ENCODE assay signal across 13 cellular contexts in the genomic region with DNA sequence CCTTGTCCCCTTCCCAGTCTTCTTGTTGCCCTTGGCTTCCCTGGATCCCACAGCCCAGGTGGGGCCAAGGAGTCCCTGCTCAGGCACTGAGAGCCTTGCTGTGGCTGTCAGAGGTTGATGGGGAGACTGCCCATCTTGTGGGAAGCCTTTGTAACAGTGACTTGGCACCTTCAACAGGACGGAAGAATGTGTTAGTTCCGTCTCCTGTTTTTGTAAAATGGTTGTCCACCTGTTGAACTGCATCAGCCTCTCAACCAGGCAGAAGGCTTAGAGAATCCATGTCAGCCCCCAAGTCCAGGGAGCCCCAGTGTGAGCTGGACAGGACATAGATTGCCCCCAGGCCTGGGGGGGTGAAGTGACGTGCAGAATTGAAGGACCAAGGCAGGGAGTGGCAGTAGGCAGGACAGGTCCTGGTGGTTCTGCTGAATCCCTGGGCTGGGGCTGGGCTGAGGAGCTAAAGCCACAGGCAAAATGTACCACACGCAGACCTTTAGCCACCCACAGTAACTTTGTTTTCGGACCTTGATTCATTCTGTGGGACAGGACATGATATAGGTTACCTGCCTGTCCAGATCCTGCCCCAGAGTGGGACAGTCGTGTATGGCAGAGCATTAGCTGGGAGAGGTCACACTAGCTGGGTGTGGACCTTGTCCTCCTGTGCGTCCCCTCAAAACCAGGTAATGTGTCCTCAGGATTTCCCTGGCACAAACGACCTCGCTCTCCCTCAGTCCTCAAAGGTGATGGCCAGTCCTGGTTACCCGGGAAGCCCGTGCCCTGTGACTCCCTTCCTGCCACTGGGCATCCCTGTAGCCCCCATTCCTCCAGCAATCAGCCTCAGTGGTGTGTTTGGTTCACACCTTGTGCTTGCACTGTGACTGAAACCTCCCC. TPM values are rescaled to one million over a fixed set of nuclear protein-coding genes. Genes with fewer than 3 reads are reported as not detected.
DNase-seq lines count a peak whose midpoint lies in the region; ATAC-seq, FAIRE-seq and TF ChIP-seq lines count a peak whose summit lies in the region.
"Had no signal": no experiment of that assay in that cellular context is flagged by ENCODE, and none has a peak within 500 bp of the region (broad histone marks: within the 10 kb centered on the region; RNA-seq: fewer than 3 reads in every experiment).

No MANE protein-coding gene starts in this region.

- ATAC-seq in GM18858 (IDR thresholded peaks at IDR 0.05; ENCODE audit: unreplicated experiment), result no peak

- TF ChIP-seq CTCF in H1 (IDR thresholded peaks at IDR 0.05; ENCODE audit: control extremely low read depth in 1 of 3, insufficient read depth in 1 of 3, low read depth in 1 of 3, low read length in 3 of 3) (no peak), mammary epithelial cell (conservative IDR thresholded peaks at IDR 0.05 in 1 of 2, IDR thresholded peaks at IDR 0.05 in 1 of 2; ENCODE audit: extremely low read depth in 1 of 2, insufficient read depth in 1 of 2, low read depth in 1 of 2, low read length in 2 of 2) (no peak)

- H4K5ac ChIP-seq in H1 (ENCODE audit: insufficient read length, low read depth, low read length), result no peak overlapping the region

- peaks cover 0 to 5% (median 0%) of the 10 kb centered on the region in 3 donors for H3K36me3 Mint-ChIP-seq in CD8-positive, alpha-beta memory T cell

- intact Hi-C loops in mammary epithelial cell (cut with micrococcal nuclease), result no loop called here

- no TSS peak for BruUV-seq in mammary epithelial cell (replicated peaks; lab: Mats Ljungman, UMichigan)

- H4K91ac ChIP-seq in H1 (replicated peaks; ENCODE audit: insufficient read length, low read length) (no peak overlapping the region), neuronal stem cell (ENCODE audit: low read depth, low read length, poor library complexity) (no peak overlapping the region)

- no peak overlapping the region for H3K14ac ChIP-seq in H1 (ENCODE audit: insufficient read length)
- no peak overlapping the region for H3K14ac ChIP-seq in neuronal stem cell (ENCODE audit: low read length)

- DNase-seq in CD8-positive, alpha-beta memory T cell, result peak in 1 of 5 donors; percentile 32
- DNase-seq in SJCRH30 (peak in 1 of 2 experiments; percentile 65), H1 (ENCODE audit: low read depth in 1 of 2, low spot score in 2 of 2) (no peak), neuronal stem cell (ENCODE audit: low spot score) (no peak), SW 1271 (lab: John Stamatoyannopoulos, UW) (no peak), mammary epithelial cell (no peak), SHP77 (lab: John Stamatoyannopoulos, UW) (no peak)
- DNase-seq: Caco-2; NCI-H345; stimulated activated CD4-positive, alpha-beta T cell treated with anti-CD3 and anti-CD28 coated beads, Interleukin-1b, Interleukin-23, amount 100 ng/mL, for 48 hours; stomach had no signal

- H3K27ac ChIP-seq in CD8-positive, alpha-beta memory T cell (ENCODE audit: low read depth, low read length), result peak overlapping the region; percentile 51
- H3K27ac ChIP-seq in SJCRH30 (peak overlapping the region; percentile 60), H1 (ENCODE audit: low read depth, low read length) (0 out of 2 replicates have a peak overlapping the region, but pooled peaks have one; percentile 40), neuronal stem cell (replicated peaks; ENCODE audit: low read length) (no peak overlapping the region), mammary epithelial cell (ENCODE audit: insufficient read depth, low read depth, low read length) (no peak overlapping the region)

- H3K4ac ChIP-seq in H1 (replicated peaks; ENCODE audit: insufficient read length, low read depth, low read length) (no peak overlapping the region), neuronal stem cell (ENCODE audit: low read length) (no peak overlapping the region)

- peaks cover 77% of the 10 kb centered on the region for H3K4me1 ChIP-seq in CD8-positive, alpha-beta memory T cell (ENCODE audit: insufficient read depth, low read length)
- H3K4me1 ChIP-seq in SJCRH30, result peaks cover 21% of the 10 kb centered on the region
- H3K4me1 ChIP-seq in H1 (replicated peaks in 1 of 4; ENCODE audit: control insufficient read depth in 3 of 4, insufficient read depth in 4 of 4, low read length in 3 of 4), result peaks cover 3 to 8% (median 6%) of the 10 kb centered on the region in 4 experiments; a peak in 6 of 7 replicates
- peaks cover 0 to 14% of the 10 kb centered on the region in 2 donors for H3K4me1 ChIP-seq in neuronal stem cell (ENCODE audit: control insufficient read depth in 2 of 2, insufficient read depth in 1 of 2, low read depth in 1 of 2, low read length in 2 of 2)
- no peaks in the 10 kb centered on the region for H3K4me1 ChIP-seq in mammary epithelial cell (ENCODE audit: insufficient read depth, low read length)

- CTCF ChIA-PET in CD8-positive, alpha-beta memory T cell (lab: Charles Lee), result interaction anchor here (1.1 to 1.6 kb wide), 2 partner anchors 38 to 42 kb away, joined by 3 to 4 read pairs; no protein-coding TSS in a partner anchor
- CTCF ChIA-PET in H1 (lab: Charles Lee; ENCODE audit: partially characterized antibody), result interaction anchor here (1.1 to 1.4 kb wide), 2 partner anchors 14 to 165 kb away, joined by 3 read pairs; no protein-coding TSS in a partner anchor
- CTCF ChIA-PET in mammary epithelial cell (lab: Charles Lee; ENCODE audit: low non-redundant PET), result no interaction called here

- POLR2A ChIA-PET in CD8-positive, alpha-beta memory T cell (lab: Charles Lee), result interaction anchor here (0.7 to 1.2 kb wide), 5 partner anchors 7 to 89 kb away, joined by 3 to 6 read pairs (median 4); a partner anchor contains a TSS
- POLR2A ChIA-PET in H1 (lab: Charles Lee; ENCODE audit: partially characterized antibody), result no interaction called here

- H3K9me3 ChIP-seq in CD8-positive, alpha-beta memory T cell (ENCODE audit: low read length), result no peaks in the 10 kb centered on the region
- H3K9me3 ChIP-seq in SJCRH30 (replicated peaks) (no peaks in the 10 kb centered on the region), H1 (ENCODE audit: insufficient read depth in 2 of 2, low read depth in 1 of 2, low read length in 1 of 2) (no peaks in the 10 kb centered on the region), neuronal stem cell (replicated peaks in 1 of 2; ENCODE audit: control insufficient read depth in 2 of 2, insufficient read depth in 1 of 2, low read depth in 1 of 2, low read length in 2 of 2) (no peaks in the 10 kb centered on the region), mammary epithelial cell (replicated peaks; ENCODE audit: insufficient read depth, low read length) (no peaks in the 10 kb centered on the region)
- H3K9me3 ChIP-seq: Caco-2, stomach had no signal

- peaks cover 43 to 97% of the 10 kb centered on the region in 2 experiments for H3K79me2 ChIP-seq in H1 (ENCODE audit: control insufficient read depth in 1 of 2, insufficient read depth in 2 of 2, low read length in 2 of 2)
- peaks cover 97% of the 10 kb centered on the region for H3K79me2 ChIP-seq in mammary epithelial cell (ENCODE audit: insufficient read depth, low read length)

- H3K9ac ChIP-seq in H1 (replicated peaks in 1 of 4; ENCODE audit: extremely low read depth in 1 of 4, low read depth in 3 of 4, low read length in 3 of 4) (peak overlapping the region in 1 of 4 experiments; percentile 28; a peak in 1 of 7 replicates), neuronal stem cell (ENCODE audit: low read depth, low read length, poor library complexity) (peak overlapping the region; percentile 7), mammary epithelial cell (ENCODE audit: insufficient read depth, low read length) (no peak overlapping the region)

- H2BK15ac ChIP-seq in H1 (ENCODE audit: low read length) (0 out of 2 replicates have a peak overlapping the region, but pooled peaks have one; percentile 46), neuronal stem cell (ENCODE audit: low read length) (no peak overlapping the region)

- 0 out of 2 replicates have a peak overlapping the region, but pooled peaks have one; percentile 77 for H2AK5ac ChIP-seq in H1 (ENCODE audit: low read depth, low read length)
- no peak overlapping the region for H2AK5ac ChIP-seq in neuronal stem cell (ENCODE audit: low read depth, low read length)

- H3K36me3 ChIP-seq in CD8-positive, alpha-beta memory T cell (ENCODE audit: insufficient read depth, low read length), result peaks cover 5% of the 10 kb centered on the region
- peaks cover 4% of the 10 kb centered on the region; the same call in 1 of the 2 replicates for H3K36me3 ChIP-seq in SJCRH30
- H3K36me3 ChIP-seq in H1 (ENCODE audit: control insufficient read depth in 2 of 4, insufficient read depth in 4 of 4, low read length in 3 of 4), result no peaks in the 10 kb centered on the region; a peak in 1 of 8 replicates
- peaks cover 4 to 28% of the 10 kb centered on the region in 2 donors for H3K36me3 ChIP-seq in neuronal stem cell (replicated peaks in 1 of 2; ENCODE audit: control insufficient read depth in 2 of 2, insufficient read depth in 2 of 2, low read length in 2 of 2)
- no peaks in the 10 kb centered on the region for H3K36me3 ChIP-seq in mammary epithelial cell (ENCODE audit: insufficient read depth, low read length)

- H3K79me1 ChIP-seq in H1 (ENCODE audit: low read depth, low read length), result peaks cover 32% of the 10 kb centered on the region
- H3K79me1 ChIP-seq in neuronal stem cell (ENCODE audit: low read depth, low read length), result peaks cover 19% of the 10 kb centered on the region

- H2BK120ac ChIP-seq in H1 (replicated peaks; ENCODE audit: low read depth, low read length), result no peak overlapping the region
- no peak overlapping the region for H2BK120ac ChIP-seq in neuronal stem cell (ENCODE audit: low read depth, low read length)

- H2BK20ac ChIP-seq in H1 (ENCODE audit: low read length), result no peak overlapping the region

- no peak overlapping the region for H4K8ac ChIP-seq in H1 (ENCODE audit: extremely low read depth, insufficient read depth, low read length)
- no peak overlapping the region for H4K8ac ChIP-seq in neuronal stem cell (ENCODE audit: low read depth, low read length)

- no peak overlapping the region for H3K18ac ChIP-seq in H1 (ENCODE audit: extremely low read depth, low read length)
- peak overlapping the region; percentile 24 for H3K18ac ChIP-seq in neuronal stem cell (ENCODE audit: low read length)

- H3K4me3 Mint-ChIP-seq in CD8-positive, alpha-beta memory T cell, result peak overlapping the region; percentile 24 to 90 (median 86)

- no peak for TF ChIP-seq POLR2A in H1 (IDR thresholded peaks at IDR 0.05; ENCODE audit: control extremely low read depth in 1 of 2, low read depth in 2 of 2, low read length in 2 of 2)

- peak overlapping the region; percentile 80; the same call in 1 of the 2 replicates for H2BK5ac ChIP-seq in H1 (ENCODE audit: low read depth, low read length)
- no peak overlapping the region for H2BK5ac ChIP-seq in neuronal stem cell (ENCODE audit: low read length)

- H3K27ac Mint-ChIP-seq in CD8-positive, alpha-beta memory T cell, result peak overlapping the region; percentile 86 to 100 (median 96)

- no peak overlapping the region for H3K4me2 ChIP-seq in H1 (ENCODE audit: insufficient read depth in 1 of 2, low read depth in 2 of 2, low read length in 2 of 2)
- H3K4me2 ChIP-seq in neuronal stem cell (ENCODE audit: insufficient read depth, low read length, poor library complexity, severe bottlenecking), result no peak overlapping the region
- H3K4me2 ChIP-seq in mammary epithelial cell (ENCODE audit: insufficient read depth, low read depth, low read length), result no peak overlapping the region

- H3K4me3 ChIP-seq in CD8-positive, alpha-beta memory T cell (ENCODE audit: low read length), result peak overlapping the region; percentile 36
- H3K4me3 ChIP-seq in SJCRH30 (no peak overlapping the region), H1 (ENCODE audit: extremely low read depth in 1 of 4, insufficient read depth in 2 of 4, low read depth in 3 of 4, low read length in 4 of 4) (no peak overlapping the region), neuronal stem cell (ENCODE audit: low read length in 2 of 2) (no peak overlapping the region), mammary epithelial cell (replicated peaks in 1 of 3; ENCODE audit: insufficient read depth in 1 of 3, low read depth in 2 of 3, low read length in 3 of 3) (no peak overlapping the region)
- H3K4me3 ChIP-seq: stomach had no signal

- no peak for TF ChIP-seq RAD21 in H1 (IDR thresholded peaks at IDR 0.05 in 1 of 2, conservative IDR thresholded peaks at IDR 0.05 in 1 of 2; ENCODE audit: low read depth in 2 of 2, low read length in 2 of 2)

- no peaks in the 10 kb centered on the region for H3K9me3 Mint-ChIP-seq in CD8-positive, alpha-beta memory T cell

- no peak overlapping the region for H3K56ac ChIP-seq in H1 (replicated peaks; ENCODE audit: insufficient read length, low read depth, low read length)

- H3K4me1 Mint-ChIP-seq in CD8-positive, alpha-beta memory T cell, result peaks cover 59 to 80% (median 73%) of the 10 kb centered on the region in 3 donors

- dilution Hi-C loops in mammary epithelial cell (cut with HindIII; ENCODE audit: low sequenced_read_pairs), result loop anchor here (10.0 kb wide), 1 partner anchor 418 kb away; a partner anchor contains a TSS

- no peaks in the 10 kb centered on the region for H3K27me3 ChIP-seq in CD8-positive, alpha-beta memory T cell (ENCODE audit: insufficient read depth, low read length, poor library complexity, severe bottlenecking)
- H3K27me3 ChIP-seq in SJCRH30 (no peaks in the 10 kb centered on the region), H1 (replicated peaks in 1 of 4; ENCODE audit: control insufficient read depth in 3 of 4, extremely low read depth in 1 of 4, insufficient read depth in 3 of 4, low read length in 3 of 4) (no peaks in the 10 kb centered on the region), neuronal stem cell (ENCODE audit: control insufficient read depth in 3 of 3, insufficient read depth in 3 of 3, low read depth in 1 of 3, low read length in 3 of 3) (no peaks in the 10 kb centered on the region), mammary epithelial cell (ENCODE audit: insufficient read depth, low read length) (no peaks in the 10 kb centered on the region)
- H3K27me3 ChIP-seq: stomach had no signal

- in situ Hi-C loops in mammary epithelial cell (cut with MboI; ENCODE audit: low sequenced_read_pairs in 2 of 2), result no loop called here

- peaks cover 0 to 3% of the 10 kb centered on the region in 2 donors for H3K27me3 Mint-ChIP-seq in CD8-positive, alpha-beta memory T cell

- no peak for FAIRE-seq in H1 (lab: Jason Lieb, UNC)
- FAIRE-seq: islet of Langerhans had no signal

- no peak overlapping the region for H2AFZ ChIP-seq in H1 (ENCODE audit: low read length)
- H2AFZ ChIP-seq in neuronal stem cell (ENCODE audit: low read length), result no peak overlapping the region
- H2AFZ ChIP-seq in mammary epithelial cell (ENCODE audit: low read depth, low read length), result no peak overlapping the region

- no peak for TF ChIP-seq EP300 in H1 (IDR thresholded peaks at IDR 0.05; ENCODE audit: borderline replicate concordance in 1 of 2, low read depth in 2 of 2, low read length in 2 of 2)

- H4K20me1 ChIP-seq in H1 (replicated peaks in 1 of 2; ENCODE audit: control insufficient read depth in 1 of 2, insufficient read depth in 2 of 2, low read length in 2 of 2), result peaks cover 33 to 45% of the 10 kb centered on the region in 2 experiments
- no peaks in the 10 kb centered on the region for H4K20me1 ChIP-seq in mammary epithelial cell (ENCODE audit: insufficient read depth, low read length)

- WGBS in H1 (ENCODE audit: extremely low coverage in 1 of 2, insufficient coverage in 1 of 2, insufficient read length in 1 of 2, insufficient replicate concordance in 2 of 2, low coverage in 1 of 2, low lambda C conversion rate in 2 of 2, missing lambda C conversion rate in 1 of 2), 2 experiments, result 90% methylated on average over 11 of the region's 11 CpGs; no CpG with 5 or more reads in 1 of the 2 experiments
- no CpG with 5 or more reads among the region's 11 CpGs for WGBS in neuronal stem cell (ENCODE audit: extremely low coverage in 2 of 2, insufficient read length in 2 of 2, insufficient replicate concordance in 1 of 2), 2 donors
- WGBS in mammary epithelial cell (ENCODE audit: low coverage, missing lambda C conversion rate), result 91% methylated on average over 11 of the region's 11 CpGs

- H2BK12ac ChIP-seq in H1 (ENCODE audit: low read depth, low read length), result no peak overlapping the region
- H2BK12ac ChIP-seq in neuronal stem cell (ENCODE audit: low read length), result no peak overlapping the region

- H3K23ac ChIP-seq in H1 (ENCODE audit: insufficient read length) (no peak overlapping the region), neuronal stem cell (ENCODE audit: low read depth, low read length, poor library complexity) (peak overlapping the region; percentile 83)

- H3K23me2 ChIP-seq in H1 (ENCODE audit: low read depth, low read length), result no peaks in the 10 kb centered on the region

RNA-seq across cellular contexts. Expression of a gene that starts 47.0 kb away (rescaled TPM):
- total RNA-seq in CD8-positive, alpha-beta memory T cell, result 100 to 1,000 TPM; 176 to 182 TPM
- 46.9 TPM for polyA plus RNA-seq in CD8-positive, alpha-beta memory T cell
- 99.6 and 101 TPM in 2 replicates for total RNA-seq in SJCRH30 (2014; rRNA removed; shearing (Covaris generic))
- total RNA-seq in H1 (2021; fragmentation: NEBNext Ultra II Directional; extraction: Animal tissue kit (Norgen Biotek cat#: 25700)), result 205 and 210 TPM in 2 replicates
- polyA plus RNA-seq in H1 (2011; rRNA removed), result 38.4 and 54.9 TPM in 2 replicates
- 40.1 TPM for polyA plus RNA-seq in H1 (2011; cell fraction: cytosol; rRNA removed)
- polyA plus RNA-seq in H1 (2011; cell fraction: nucleus; rRNA removed), result 48.0 TPM
- polyA plus RNA-seq in H1 (2012, experiment 1 of 2), result 71.5 to 98.9 TPM (median 84.3 TPM) in 4 replicates
- polyA plus RNA-seq in H1 (2012, experiment 2 of 2), result 49.7 TPM
- 69.1 TPM for polyA plus RNA-seq in H1 (2013, experiment 1 of 2)
- polyA plus RNA-seq in H1 (2013, experiment 2 of 2), result 71.8 TPM
- 22.1 and 22.6 TPM in 2 replicates for polyA minus RNA-seq in H1 (2011; rRNA and poly(A)+ RNA removed)
- polyA minus RNA-seq in H1 (2011; cell fraction: cytosol; rRNA and poly(A)+ RNA removed), result 76.8 TPM
- 33.9 TPM for polyA minus RNA-seq in H1 (2011; cell fraction: nucleus; rRNA and poly(A)+ RNA removed)
- 59.3 TPM for polyA plus RNA-seq in neuronal stem cell (2013, experiment 1 of 2)
- polyA plus RNA-seq in neuronal stem cell (2013, experiment 2 of 2), result 61.3 TPM
- total RNA-seq in mammary epithelial cell, result 100 to 1,000 TPM in 1 of 2 donors, 10 to 100 TPM in 1; 67.5 to 109 TPM
- polyA plus RNA-seq in mammary epithelial cell, result 49.6 TPM
- 14.5 TPM for polyA minus RNA-seq in mammary epithelial cell

Comparison
In these comparisons a context has a peak if more than half of its experiments do, and no peak if none do; other contexts are left out.
1. H3K27ac ChIP-seq: peak in CD8-positive, alpha-beta memory T cell (single experiment), SJCRH30 (single experiment) and H1 (single experiment); none in neuronal stem cell (single experiment) and mammary epithelial cell (single experiment).